9 cellular contexts compared by ENCODE assay signal in genomic region chr4:99949999-99950912, GRCh38.
DNase-seq lines count a peak whose midpoint lies in the region; ATAC-seq and TF ChIP-seq lines count a peak whose summit lies in the region.
"Had no signal": no experiment of that assay in that cellular context is flagged by ENCODE, and none has a peak within 500 bp of the region (broad histone marks: within the 10 kb centered on the region; RNA-seq: fewer than 3 reads in every experiment).

Gene H2AZ1 (minus strand): TSS chr4:99950275. CDS start chr4:99950170, 105 bp downstream.

- no peak within 1 kb of the TSS for H3K4me3 Mint-ChIP-seq in central memory CD8-positive, alpha-beta T cell
- H3K4me3 Mint-ChIP-seq: activated naive CD8-positive, alpha-beta T cell had no signal

- TF ChIP-seq CTCF in AG10803 (conservative IDR thresholded peaks at IDR 0.05; ENCODE audit: low read length) = no peak

- no peaks in the 10 kb centered on the region for H3K27me3 Mint-ChIP-seq in central memory CD8-positive, alpha-beta T cell
- H3K27me3 Mint-ChIP-seq: activated naive CD8-positive, alpha-beta T cell had no signal

- ATAC-seq in GM19035 (IDR thresholded peaks at IDR 0.05; ENCODE audit: unreplicated experiment) = peak; percentile 48
- ATAC-seq in HG03342 (IDR thresholded peaks at IDR 0.05; ENCODE audit: unreplicated experiment) = peak; percentile 58
- peak; percentile 66 for ATAC-seq in central memory CD8-positive, alpha-beta T cell (replicated peaks; ENCODE audit: extremely low read depth, poor library complexity, severe bottlenecking)

- DNase-seq in AG10803 (ENCODE audit: low read depth) (peak; percentile 99), NCI-H345 treated with DMSO at 0.1 percent for 48 hours (lab: John Stamatoyannopoulos, UW; ENCODE audit: unreplicated experiment) (peak; percentile 86), iris pigment epithelial cell (ENCODE audit: low read depth) (peak; percentile 99)
- peak; percentile 88 to 96 (median 94) for DNase-seq in activated CD4-positive, CD25-positive, alpha-beta regulatory T cell (lab: John Stamatoyannopoulos, UW)
- peak; percentile 87 to 92 for DNase-seq in central memory CD8-positive, alpha-beta T cell (ENCODE audit: low spot score in 2 of 2)
- peak; percentile 97 for DNase-seq in stimulated activated CD4-positive, alpha-beta T cell treated with anti-CD3 and anti-CD28 coated beads, Interleukin-12 subunit alpha, Interleukin-12 subunit beta, amount 100 ng/mL, for 24 hours (ENCODE audit: low read depth in 2 of 2)

- H3K4me1 Mint-ChIP-seq in central memory CD8-positive, alpha-beta T cell = peaks cover 22% of the 10 kb centered on the region

- no peak within 1 kb of the TSS for H3K27ac Mint-ChIP-seq in central memory CD8-positive, alpha-beta T cell (ENCODE audit: low read depth)
- H3K27ac Mint-ChIP-seq: activated naive CD8-positive, alpha-beta T cell had no signal

- no peaks in the 10 kb centered on the region for H3K9me3 Mint-ChIP-seq in central memory CD8-positive, alpha-beta T cell

- H3K36me3 Mint-ChIP-seq in central memory CD8-positive, alpha-beta T cell (ENCODE audit: insufficient read depth) = peaks cover 15% of the 10 kb centered on the region

- peak within 1 kb of the TSS; percentile 95 for H3K4me3 ChIP-seq in AG10803 (ENCODE audit: low read length)

Comparison
In these comparisons a context has a peak if more than half of its experiments do, and no peak if none do; other contexts are left out.
1. Peak in every context shown above with its lines: DNase-seq, ATAC-seq and H3K4me3 ChIP-seq.